ENCODE assay signal across 8 cellular contexts in genomic region chr6:70955441-70956190, GRCh38. TPM values are rescaled to one million over a fixed set of nuclear protein-coding genes. Genes with fewer than 3 reads are reported as not detected.
DNase-seq lines count a peak whose midpoint lies in the region; ATAC-seq and TF ChIP-seq lines count a peak whose summit lies in the region.

No MANE protein-coding gene starts in this region.

- 1% methylated on average over 65 of the region's 65 CpGs for WGBS in ectodermal cell, 2 experiments
- WGBS in lung, 2 donors = 1% methylated on average over 42 to 65 of the region's 65 CpGs

- CTCF ChIA-PET in BJ (lab: Yijun Ruan, JAX) = interaction anchor here (0.5 to 3.7 kb wide), 23 partner anchors 9 to 735 kb away, joined by 3 to 26 read pairs (median 4); no protein-coding TSS in a partner anchor
- CTCF ChIA-PET in activated CD4-positive, alpha-beta memory T cell treated with anti-CD3 and anti-CD28 coated beads for 36 hours (lab: Charles Lee) = interaction anchor here (0.6 to 5.8 kb wide), 41 partner anchors 10 to 651 kb away, joined by 3 to 36 read pairs (median 4); partner anchors contain the start of genes SDHAF4 and SMAP1

- no peak overlapping the region for H3K27ac Mint-ChIP-seq in activated CD4-positive, alpha-beta memory T cell treated with anti-CD3 and anti-CD28 coated beads for 36 hours

- H3K27me3 ChIP-seq in BJ (ENCODE audit: control insufficient read depth, insufficient read depth, low read length) (peaks cover 20% of the 10 kb centered on the region), ectodermal cell (ENCODE audit: control insufficient read depth, insufficient read depth, low read length, poor library complexity, severe bottlenecking) (peaks cover 75% of the 10 kb centered on the region), lung (ENCODE audit: control insufficient read depth, insufficient read depth) (no peaks in the 10 kb centered on the region)

- POLR2A ChIA-PET in BJ (lab: Charles Lee) = interaction anchor here (0.5 to 0.7 kb wide), 2 partner anchors 13 to 538 kb away, joined by 3 to 4 read pairs; no protein-coding TSS in a partner anchor
- POLR2A ChIA-PET in activated CD4-positive, alpha-beta memory T cell treated with anti-CD3 and anti-CD28 coated beads for 36 hours (lab: Charles Lee) = interaction anchor here (1.0 kb wide), 1 partner anchor 287 kb away, joined by 4 read pairs; no protein-coding TSS in a partner anchor

- H3K36me3 ChIP-seq in BJ (ENCODE audit: control insufficient read depth, insufficient read depth, low read length) (no peaks in the 10 kb centered on the region), ectodermal cell (ENCODE audit: control insufficient read depth, insufficient read depth, low read length) (no peaks in the 10 kb centered on the region), lung (ENCODE audit: control insufficient read depth in 2 of 2, insufficient read depth in 2 of 2, low read length in 2 of 2) (no peaks in the 10 kb centered on the region)

- TF ChIP-seq CTCF in BJ (IDR thresholded peaks at IDR 0.05; ENCODE audit: insufficient read depth, low read depth, low read length) (peak; percentile 80), lung (IDR thresholded peaks at IDR 0.05; ENCODE audit: control extremely low read depth, extremely low read depth) (peak; percentile 71)

- H3K4me3 ChIP-seq in BJ (ENCODE audit: low read depth, low read length) = peak overlapping the region; percentile 38
- H3K4me3 ChIP-seq in ectodermal cell (ENCODE audit: insufficient read depth, low read depth, low read length) = peak overlapping the region; percentile 56
- H3K4me3 ChIP-seq in lung = peak overlapping the region; percentile 36

- DNase-seq in BJ (ENCODE audit: low read depth) = no peak
- peak; percentile 26 for DNase-seq in GM19240 (ENCODE audit: insufficient read length, low spot score)
- peak; percentile 60 for DNase-seq in NCI-H510A treated with DMSO at 0.1 percent for 48 hours (lab: John Stamatoyannopoulos, UW)
- DNase-seq in activated CD4-positive, alpha-beta memory T cell treated with anti-CD3 and anti-CD28 coated beads for 36 hours = peak; percentile 91
- DNase-seq in lung (ENCODE audit: low spot score) = peak; percentile 85
- DNase-seq in stimulated activated CD4-positive, alpha-beta T cell treated with anti-CD3 and anti-CD28 coated beads, Interleukin-4, amount 100 ng/mL, for 48 hours (ENCODE audit: low read depth in 2 of 2) = peak; percentile 85 to 89

- H3K9me3 ChIP-seq in ectodermal cell (ENCODE audit: control insufficient read depth, low read length) (no peaks in the 10 kb centered on the region), lung (ENCODE audit: control insufficient read depth in 2 of 2, insufficient read depth in 1 of 2, low read length in 1 of 2) (peaks cover 0 to 2% of the 10 kb centered on the region in 2 donors)

- intact Hi-C loops in activated CD4-positive, alpha-beta memory T cell treated with anti-CD3 and anti-CD28 coated beads for 36 hours (cut with micrococcal nuclease) = loop anchor here (1.0 to 5.0 kb wide), 3 partner anchors 249 to 643 kb away; no protein-coding TSS in a partner anchor

- ATAC-seq in HG03432 (IDR thresholded peaks at IDR 0.05; ENCODE audit: unreplicated experiment) (peak; percentile 97), lung (ENCODE audit: insufficient read depth, low FRiP score) (peak; percentile 88)

- H3K36me3 Mint-ChIP-seq in activated CD4-positive, alpha-beta memory T cell treated with anti-CD3 and anti-CD28 coated beads for 36 hours = no peaks in the 10 kb centered on the region

- peak overlapping the region; percentile 70 for H3K4me3 Mint-ChIP-seq in activated CD4-positive, alpha-beta memory T cell treated with anti-CD3 and anti-CD28 coated beads for 36 hours

- peaks cover 11% of the 10 kb centered on the region for H3K4me1 Mint-ChIP-seq in activated CD4-positive, alpha-beta memory T cell treated with anti-CD3 and anti-CD28 coated beads for 36 hours (ENCODE audit: low read depth)

- H3K4me1 ChIP-seq in ectodermal cell (ENCODE audit: control insufficient read depth, insufficient read depth, low read length) (no peaks in the 10 kb centered on the region), lung (ENCODE audit: control insufficient read depth in 2 of 2, insufficient read depth in 2 of 2, low read length in 2 of 2) (peaks cover 0 to 13% of the 10 kb centered on the region in 2 donors)

- no peaks in the 10 kb centered on the region for H3K9me3 Mint-ChIP-seq in activated CD4-positive, alpha-beta memory T cell treated with anti-CD3 and anti-CD28 coated beads for 36 hours

- no peak overlapping the region for H3K27ac ChIP-seq in ectodermal cell (ENCODE audit: insufficient read depth, low read depth, low read length, poor library complexity, severe bottlenecking)
- no peak overlapping the region for H3K27ac ChIP-seq in lung (ENCODE audit: low read depth in 1 of 2, low read length in 1 of 2)

- H3K27me3 Mint-ChIP-seq in activated CD4-positive, alpha-beta memory T cell treated with anti-CD3 and anti-CD28 coated beads for 36 hours = peaks cover 42% of the 10 kb centered on the region

RNA-seq across cellular contexts. Expression of gene B3GAT2, which starts 1.2 kb away (rescaled TPM):
- polyA plus RNA-seq in BJ (2011; rRNA removed) (0.01 and 0.02 TPM in 2 replicates), lung (under 1 TPM; 0.06 to 0.08 TPM)
- not detected in 2 replicates for polyA minus RNA-seq in BJ (2011; rRNA and poly(A)+ RNA removed)
- under 1 TPM; 0.05 TPM for total RNA-seq in activated CD4-positive, alpha-beta memory T cell treated with anti-CD3 and anti-CD28 coated beads for 36 hours
- polyA plus RNA-seq in ectodermal cell (2013, experiment 1 of 4) = 0.63 TPM
- 0.50 TPM for polyA plus RNA-seq in ectodermal cell (2013, experiment 2 of 4)
- polyA plus RNA-seq in ectodermal cell (2013, experiment 3 of 4) = 0.43 TPM
- 0.53 TPM for polyA plus RNA-seq in ectodermal cell (2013, experiment 4 of 4)
- total RNA-seq in lung = under 1 TPM; 0.06 to 0.65 TPM
